26 cellular contexts compared by ENCODE assay signal in genomic region chr11:112042961-112043304, GRCh38. TPM values are rescaled to one million over a fixed set of nuclear protein-coding genes. Genes with fewer than 3 reads are reported as not detected.
"Had no signal": no experiment of that assay in that cellular context is flagged by ENCODE, and none has a peak within 500 bp of the region (broad histone marks: within the 10 kb centered on the region; RNA-seq: fewer than 3 reads in every experiment).

No MANE protein-coding gene starts in this region.

- H3K9me3 ChIP-seq: body of pancreas, right lobe of liver, thoracic aorta, vagina had no signal

- H3K4me3 Mint-ChIP-seq: activated CD4-positive, alpha-beta memory T cell treated with anti-CD3 and anti-CD28 coated beads, Interleukin-2, amount 10 ng/mL, durations not matched to agents 7 days and 5 days; activated CD4-positive, alpha-beta T cell treated with anti-CD3 and anti-CD28 coated beads, Interleukin-2, amount 10 ng/mL, durations not matched to agents 7 days and 5 days; activated naive CD4-positive, alpha-beta T cell treated with anti-CD3 and anti-CD28 coated beads, Interleukin-2, amount 10 ng/mL, durations not matched to agents 7 days and 5 days; activated T-cell treated with anti-CD3 and anti-CD28 coated beads, Interleukin-2, amount 50 U/mL, for 24 hours; nephron; stimulated activated naive CD8-positive, alpha-beta T cell treated with anti-CD3 and anti-CD28 coated beads, Interleukin-15, Interleukin-2, amounts not matched to agents 100 ng/mL and 50 ng/mL, for 24 hours; T-helper 17 cell; type B pancreatic cell had no signal

- H3K27ac Mint-ChIP-seq: activated CD4-positive, alpha-beta memory T cell treated with anti-CD3 and anti-CD28 coated beads, Interleukin-2, amount 10 ng/mL, durations not matched to agents 7 days and 5 days; activated CD4-positive, alpha-beta T cell treated with anti-CD3 and anti-CD28 coated beads, Interleukin-2, amount 10 ng/mL, durations not matched to agents 7 days and 5 days; activated naive CD4-positive, alpha-beta T cell treated with anti-CD3 and anti-CD28 coated beads, Interleukin-2, amount 10 ng/mL, durations not matched to agents 7 days and 5 days; nephron; T-helper 17 cell; type B pancreatic cell had no signal

- H3K4me1 ChIP-seq: right lobe of liver, vagina had no signal

- ATAC-seq: activated CD4-positive, CD25-positive, alpha-beta regulatory T cell treated with anti-CD3 and anti-CD28 coated beads, Interleukin-2, amount 50 U/mL, for 24 hours; body of pancreas; esophagus mucosa; right lobe of liver; T-helper 17 cell had no signal

- H3K4me1 Mint-ChIP-seq: activated naive CD4-positive, alpha-beta T cell treated with anti-CD3 and anti-CD28 coated beads, Interleukin-2, amount 10 ng/mL, durations not matched to agents 7 days and 5 days; nephron had no signal

- H3K27ac ChIP-seq: body of pancreas, right lobe of liver, thoracic aorta, vagina, WERI-Rb-1 had no signal

- DNase-seq: activated CD4-positive, alpha-beta memory T cell treated with anti-CD3 and anti-CD28 coated beads, Interleukin-2, amount 10 ng/mL, durations not matched to agents 7 days and 5 days; activated CD4-positive, alpha-beta T cell treated with anti-CD3 and anti-CD28 coated beads, Interleukin-2, amount 10 ng/mL, durations not matched to agents 7 days and 5 days; activated CD8-positive, alpha-beta memory T cell treated with anti-CD3 and anti-CD28 coated beads, Interleukin-2, amount 50 U/mL, for 48 hours; activated gamma-delta T cell; activated naive CD4-positive, alpha-beta T cell treated with anti-CD3 and anti-CD28 coated beads, Interleukin-2, amount 10 ng/mL, durations not matched to agents 7 days and 5 days; activated T-cell treated with anti-CD3 and anti-CD28 coated beads, Interleukin-2, amount 50 U/mL, for 24 hours; anterior cingulate cortex; body of pancreas; caudate nucleus; cortex of kidney; foreskin fibroblast; head of caudate nucleus; hypothalamus; right lobe of liver; stimulated activated CD4-positive, alpha-beta T cell treated with anti-CD3 and anti-CD28 coated beads, Interleukin-4, amount 100 ng/mL, for 1 hour; T-helper 17 cell; T1000; WERI-Rb-1 had no signal

- H3K27me3 ChIP-seq: body of pancreas, right lobe of liver, vagina had no signal

- H3K27me3 Mint-ChIP-seq: activated CD4-positive, alpha-beta memory T cell treated with anti-CD3 and anti-CD28 coated beads, Interleukin-2, amount 10 ng/mL, durations not matched to agents 7 days and 5 days; activated CD4-positive, alpha-beta T cell treated with anti-CD3 and anti-CD28 coated beads, Interleukin-2, amount 10 ng/mL, durations not matched to agents 7 days and 5 days; activated naive CD4-positive, alpha-beta T cell treated with anti-CD3 and anti-CD28 coated beads, Interleukin-2, amount 10 ng/mL, durations not matched to agents 7 days and 5 days; activated T-cell treated with anti-CD3 and anti-CD28 coated beads, Interleukin-2, amount 50 U/mL, for 24 hours; stimulated activated naive CD8-positive, alpha-beta T cell treated with anti-CD3 and anti-CD28 coated beads, Interleukin-15, Interleukin-2, amounts not matched to agents 100 ng/mL and 50 ng/mL, for 24 hours; T-helper 17 cell; type B pancreatic cell had no signal

- H3K9me3 Mint-ChIP-seq: activated CD4-positive, alpha-beta memory T cell treated with anti-CD3 and anti-CD28 coated beads, Interleukin-2, amount 10 ng/mL, durations not matched to agents 7 days and 5 days; activated CD4-positive, alpha-beta T cell treated with anti-CD3 and anti-CD28 coated beads, Interleukin-2, amount 10 ng/mL, durations not matched to agents 7 days and 5 days; activated naive CD4-positive, alpha-beta T cell treated with anti-CD3 and anti-CD28 coated beads, Interleukin-2, amount 10 ng/mL, durations not matched to agents 7 days and 5 days; activated T-cell treated with anti-CD3 and anti-CD28 coated beads, Interleukin-2, amount 50 U/mL, for 24 hours; stimulated activated naive CD8-positive, alpha-beta T cell treated with anti-CD3 and anti-CD28 coated beads, Interleukin-15, Interleukin-2, amounts not matched to agents 100 ng/mL and 50 ng/mL, for 24 hours; type B pancreatic cell had no signal

- H3K4me3 ChIP-seq: body of pancreas, right lobe of liver, thoracic aorta, vagina had no signal

RNA-seq across cellular contexts. Expression of gene PIH1D2, which starts 30.9 kb away (rescaled TPM):
- total RNA-seq: mononuclear cell had no signal
